In the genomic region with DNA sequence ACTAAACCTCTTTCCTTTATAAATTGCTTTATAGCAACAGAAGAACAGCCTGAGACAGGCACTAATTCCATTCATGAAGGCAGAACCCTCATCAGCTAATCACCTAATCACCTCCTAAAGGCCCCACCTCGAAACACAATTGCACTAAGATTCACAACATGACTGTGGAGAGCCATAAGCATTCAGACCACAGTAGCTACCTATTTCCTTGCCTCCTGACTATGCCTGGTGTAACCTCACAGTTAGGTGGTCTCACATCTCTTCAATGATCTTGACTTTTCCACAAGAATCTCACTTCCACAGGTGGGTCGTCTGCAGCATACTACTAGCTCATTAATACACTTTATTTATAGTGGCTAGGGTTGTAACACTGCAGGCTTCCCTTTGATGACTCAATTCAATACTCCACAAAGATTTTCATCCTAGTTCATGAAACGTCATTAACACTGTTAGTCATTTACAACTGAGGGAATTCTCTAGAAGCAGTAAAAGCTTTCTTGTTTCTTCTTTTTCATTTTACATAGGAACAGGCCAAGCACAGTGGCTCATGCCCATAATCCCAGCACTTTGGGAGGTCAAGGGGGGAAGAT, we compare ENCODE assay signal across 9 cellular contexts. TPM values are rescaled to one million over a fixed set of nuclear protein-coding genes. Genes with fewer than 3 reads are reported as not detected.
DNase-seq lines count a peak whose midpoint lies in the region; ATAC-seq, FAIRE-seq and TF ChIP-seq lines count a peak whose summit lies in the region.
"Had no signal": no experiment of that assay in that cellular context is flagged by ENCODE, and none has a peak within 500 bp of the region (broad histone marks: within the 10 kb centered on the region; RNA-seq: fewer than 3 reads in every experiment).

No MANE protein-coding gene starts in this region.

- no peak overlapping the region for H4K8ac ChIP-seq in H9 (replicated peaks; ENCODE audit: insufficient read length, low read depth, low read length)

- no peak overlapping the region for H3K18ac ChIP-seq in H9 (ENCODE audit: insufficient read length, low read depth, low read length)

- H3K27me3 ChIP-seq in foreskin keratinocyte (no peaks in the 10 kb centered on the region), prostate gland (replicated peaks; ENCODE audit: insufficient read depth) (no peaks in the 10 kb centered on the region), H9 (ENCODE audit: insufficient read depth, low read length) (no peaks in the 10 kb centered on the region)

- TF ChIP-seq CTCF in foreskin keratinocyte (conservative IDR thresholded peaks at IDR 0.05) (no peak), prostate gland (IDR thresholded peaks at IDR 0.05) (no peak), H9 (conservative IDR thresholded peaks at IDR 0.05) (no peak), nephron progenitor cell (IDR thresholded peaks at IDR 0.05) (no peak)

- H3K4me1 Mint-ChIP-seq in H9 (peaks cover 33 to 42% of the 10 kb centered on the region in 2 experiments), nephron progenitor cell (peaks cover 57% of the 10 kb centered on the region)

- ATAC-seq in GM21723 (IDR thresholded peaks at IDR 0.05; ENCODE audit: unreplicated experiment) (peak; percentile 70), foreskin keratinocyte (peak; percentile 79)

- no peak overlapping the region for H3K4ac ChIP-seq in H9 (ENCODE audit: low read depth, low read length)

- H3K27me3 Mint-ChIP-seq in H9 (ENCODE audit: low read depth) (no peaks in the 10 kb centered on the region), nephron progenitor cell (ENCODE audit: low read depth, poor library complexity) (peaks cover 2% of the 10 kb centered on the region)

- H2BK5ac ChIP-seq in H9 (ENCODE audit: insufficient read length, low read length): no peak overlapping the region

- H3K27ac Mint-ChIP-seq in H9 (peak overlapping the region in 1 of 3 experiments; percentile 29; a peak in 2 of 7 replicates), nephron progenitor cell (no peak overlapping the region)

- no peak overlapping the region for H2BK15ac ChIP-seq in H9 (ENCODE audit: low read depth, low read length)

- no peak overlapping the region for H2BK20ac ChIP-seq in H9 (ENCODE audit: low read depth, low read length, poor library complexity, severe bottlenecking)

- no peak overlapping the region for H2AK5ac ChIP-seq in H9 (ENCODE audit: insufficient read length, low read length)

- H3K27ac ChIP-seq in foreskin keratinocyte: no peak overlapping the region
- no peak overlapping the region for H3K27ac ChIP-seq in prostate gland
- H3K27ac ChIP-seq in H9 (ENCODE audit: insufficient read length, low read depth, low read length): no peak overlapping the region

- 67% methylated on average over 3 of the region's 3 CpGs for WGBS in prostate gland
- no CpG with 5 or more reads among the region's 3 CpGs for WGBS in H9 (ENCODE audit: extremely low coverage, insufficient read length, low lambda C conversion rate)

- no peak for TF ChIP-seq POLR2A in prostate gland (IDR thresholded peaks at IDR 0.05)

- no peak overlapping the region for H3K23ac ChIP-seq in H9 (ENCODE audit: insufficient read length, low read depth, low read length)

- no peak overlapping the region for H3K4me2 ChIP-seq in H9 (ENCODE audit: insufficient read depth, insufficient read length, low read length)

- no peak overlapping the region for H3K9ac ChIP-seq in H9 (ENCODE audit: extremely low read depth, insufficient read length, low read length)

- H2AFZ ChIP-seq in H9 (ENCODE audit: low read length): no peak overlapping the region

- H3K36me3 Mint-ChIP-seq in H9 (ENCODE audit: insufficient read depth in 1 of 3, low read depth in 3 of 3): peaks cover 24 to 41% (median 35%) of the 10 kb centered on the region in 3 experiments
- peaks cover 74% of the 10 kb centered on the region for H3K36me3 Mint-ChIP-seq in nephron progenitor cell (ENCODE audit: low read depth)

- no peak overlapping the region for H3K4me3 ChIP-seq in prostate gland

- H3K36me3 ChIP-seq in prostate gland: no peaks in the 10 kb centered on the region

- no peaks in the 10 kb centered on the region for H3K23me2 ChIP-seq in H9 (ENCODE audit: insufficient read length, low read depth, low read length, poor library complexity, severe bottlenecking)

- H2BK120ac ChIP-seq in H9 (ENCODE audit: low read depth, low read length, poor library complexity, severe bottlenecking): no peak overlapping the region

- H3K4me3 Mint-ChIP-seq in H9 (no peak overlapping the region), nephron progenitor cell (no peak overlapping the region)

- H4K5ac ChIP-seq in H9 (ENCODE audit: insufficient read length, low read depth, low read length): no peak overlapping the region

- H3K56ac ChIP-seq in H9 (ENCODE audit: insufficient read length, low read depth, low read length): no peak overlapping the region

- no peak overlapping the region for H4K91ac ChIP-seq in H9 (ENCODE audit: insufficient read length, low read depth, low read length)

- H3K9me3 ChIP-seq in prostate gland: no peaks in the 10 kb centered on the region
- H3K9me3 ChIP-seq in H9 (ENCODE audit: control insufficient read depth, low read depth, low read length): no peaks in the 10 kb centered on the region

- peaks cover 0 to 5% of the 10 kb centered on the region in 2 experiments; a peak in 1 of 5 replicates for H3K9me3 Mint-ChIP-seq in H9
- peaks cover 31% of the 10 kb centered on the region for H3K9me3 Mint-ChIP-seq in nephron progenitor cell

- H3T11ph ChIP-seq in H9 (ENCODE audit: low read length): no peak overlapping the region

- peaks cover 10% of the 10 kb centered on the region for H3K79me1 ChIP-seq in H9 (ENCODE audit: insufficient read depth, low read depth, low read length, poor library complexity, severe bottlenecking)

- no peaks in the 10 kb centered on the region for H4K20me1 ChIP-seq in H9 (ENCODE audit: control insufficient read depth, insufficient read depth, insufficient read length)

- FAIRE-seq in GM18507 (lab: Jason Lieb, UNC): peak; percentile 18

- intact Hi-C loops in prostate gland (cut with DNase I): no loop called here

- no peak for DNase-seq in GM18507 (ENCODE audit: extremely low spot score, insufficient read length, low read depth)
- DNase-seq in M059J (ENCODE audit: low read depth): peak; percentile 27
- no peak for DNase-seq in foreskin keratinocyte
- no peak for DNase-seq in NCI-H1105 (lab: John Stamatoyannopoulos, UW)
- no peak for DNase-seq in prostate gland (ENCODE audit: low spot score)
- DNase-seq in H9: no peak
- DNase-seq in nephron progenitor cell: no peak
- DNase-seq: Karpas-422 had no signal

- no peak overlapping the region for H2BK12ac ChIP-seq in H9 (ENCODE audit: insufficient read length, low read depth, low read length)

- H3K4me1 ChIP-seq in foreskin keratinocyte (peaks cover 15% of the 10 kb centered on the region), prostate gland (replicated peaks) (no peaks in the 10 kb centered on the region), H9 (ENCODE audit: insufficient read depth, low read length) (no peaks in the 10 kb centered on the region; the same call in none of the 2 replicates)

- peaks cover 52% of the 10 kb centered on the region; the same call in 1 of the 2 replicates for H3K79me2 ChIP-seq in H9 (ENCODE audit: insufficient read depth, low read length)

- no peak overlapping the region for H3K14ac ChIP-seq in H9 (ENCODE audit: insufficient read depth, low read length)

RNA-seq across cellular contexts. Expression of gene STK24, which starts 27.1 kb away (rescaled TPM):
- total RNA-seq in M059J (2014; rRNA removed; shearing (Covaris generic)): 59.7 and 93.2 TPM in 2 replicates
- total RNA-seq in foreskin keratinocyte: 123 and 130 TPM in 2 replicates
- polyA plus RNA-seq in foreskin keratinocyte: 93.2 and 103 TPM in 2 replicates
- 100 to 1,000 TPM in 1 of 2 donors, 10 to 100 TPM in 1; 80.5 to 187 TPM for total RNA-seq in prostate gland
- 131 and 134 TPM in 2 replicates for total RNA-seq in H9 (2021)
